Comparison of ENCODE assay signal across 27 cellular contexts in the genomic region with DNA sequence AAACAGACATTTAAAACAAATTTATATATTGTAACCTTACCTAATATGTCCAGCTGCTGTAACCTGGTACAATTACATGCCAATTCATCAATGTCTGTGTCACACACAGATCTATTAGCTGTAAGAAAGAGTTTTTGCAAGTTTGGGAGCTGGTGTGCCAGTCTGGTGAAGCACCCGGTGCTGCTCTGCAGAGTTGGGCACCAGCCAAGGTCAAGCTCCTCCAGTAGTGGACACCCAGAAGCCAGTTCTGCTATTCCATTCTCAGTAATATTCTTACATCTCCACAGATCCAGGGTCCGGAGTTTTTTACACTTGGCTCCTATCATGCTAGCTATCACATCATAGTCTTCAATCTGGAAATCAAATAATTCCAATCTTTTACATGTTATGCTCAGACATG. TPM values are rescaled to one million over a fixed set of nuclear protein-coding genes. Genes with fewer than 3 reads are reported as not detected.
"Had no signal": no experiment of that assay in that cellular context is flagged by ENCODE, and none has a peak within 500 bp of the region (broad histone marks: within the 10 kb centered on the region; RNA-seq: fewer than 3 reads in every experiment).

No MANE protein-coding gene starts in this region.

- H3K9me3 Mint-ChIP-seq: activated T-cell treated with anti-CD3 and anti-CD28 coated beads, Interleukin-2, amount 50 U/mL, for 4 hours; activated T-helper 2 cell treated with anti-CD3 and anti-CD28 coated beads, Interferon-gamma antibody, Interleukin-2, Interleukin-4, amounts not matched to agents 10 μg/mL and 5 μg/mL and 100 μg/mL, durations not matched to agents 14 hours and 24 hours and 36 hours; nephron; stimulated activated naive CD8-positive, alpha-beta T cell treated with anti-CD3 and anti-CD28 coated beads, Interleukin-15, Interleukin-2, amounts not matched to agents 100 ng/mL and 50 ng/mL, for 24 hours had no signal

- H3K4me3 Mint-ChIP-seq: activated naive CD8-positive, alpha-beta T cell; activated T-cell treated with anti-CD3 and anti-CD28 coated beads, Interleukin-2, amount 50 U/mL, for 4 hours; nephron; stimulated activated naive CD8-positive, alpha-beta T cell treated with anti-CD3 and anti-CD28 coated beads, Interleukin-15, Interleukin-2, amounts not matched to agents 100 ng/mL and 50 ng/mL, for 24 hours; T-helper 17 cell had no signal

- DNase-seq: activated CD4-positive, alpha-beta T cell treated with anti-CD3 and anti-CD28 coated beads for 4 hours; activated CD4-positive, alpha-beta T cell treated with anti-CD3 and anti-CD28 coated beads, Interleukin-2, amount 50 U/mL, for 48 hours; activated CD4-positive, CD25-positive, alpha-beta regulatory T cell; activated CD8-positive, alpha-beta memory T cell treated with anti-CD3 and anti-CD28 coated beads, Interleukin-2, amount 50 U/mL, for 48 hours; activated naive CD4-positive, alpha-beta T cell; activated T-cell treated with anti-CD3 and anti-CD28 coated beads, Interleukin-2, amount 50 U/mL, for 4 hours; cerebellar nuclear complex; gastrocnemius medialis; islet precursor cell; left colon; retina; stimulated activated CD4-positive, alpha-beta T cell treated with anti-CD3 and anti-CD28 coated beads, Interleukin-1b, Interleukin-23, amount 100 ng/mL, for 48 hours; SW 1271; T-helper 17 cell had no signal

- H3K27me3 ChIP-seq: breast epithelium, esophagus muscularis mucosa, gastrocnemius medialis, heart left ventricle, neutrophil, tibial nerve had no signal

- H3K4me1 Mint-ChIP-seq: nephron had no signal

- H3K27me3 Mint-ChIP-seq: activated naive CD8-positive, alpha-beta T cell; stimulated activated naive CD8-positive, alpha-beta T cell treated with anti-CD3 and anti-CD28 coated beads, Interleukin-15, Interleukin-2, amounts not matched to agents 100 ng/mL and 50 ng/mL, for 24 hours; T-helper 17 cell had no signal

- H3K27ac ChIP-seq: breast epithelium, coronary artery, esophagus muscularis mucosa, gastrocnemius medialis, heart left ventricle, neutrophil, tibial nerve had no signal

- ATAC-seq: activated T-cell treated with anti-CD3 and anti-CD28 coated beads, Interleukin-2, amount 50 U/mL, for 4 hours; gastrocnemius medialis; heart left ventricle; left colon; T-helper 17 cell had no signal

- H3K4me1 ChIP-seq: breast epithelium, esophagus muscularis mucosa, gastrocnemius medialis, heart left ventricle had no signal

- H3K27ac Mint-ChIP-seq: activated naive CD8-positive, alpha-beta T cell; activated T-helper 2 cell treated with anti-CD3 and anti-CD28 coated beads, Interferon-gamma antibody, Interleukin-2, Interleukin-4, amounts not matched to agents 10 μg/mL and 5 μg/mL and 100 μg/mL, durations not matched to agents 14 hours and 24 hours and 36 hours; nephron; stimulated activated naive CD8-positive, alpha-beta T cell treated with anti-CD3 and anti-CD28 coated beads, Interleukin-15, Interleukin-2, amounts not matched to agents 100 ng/mL and 50 ng/mL, for 24 hours had no signal

- H3K9me3 ChIP-seq: breast epithelium, esophagus muscularis mucosa, gastrocnemius medialis, neutrophil, tibial nerve had no signal

- H3K36me3 ChIP-seq: breast epithelium had no signal

- H3K4me3 ChIP-seq: breast epithelium, coronary artery, esophagus muscularis mucosa, gastrocnemius medialis, heart left ventricle, lung, tibial nerve had no signal

RNA-seq across cellular contexts. Expression of a gene that starts 41.0 kb away (rescaled TPM):
- total RNA-seq: activated CD8-positive, alpha-beta memory T cell treated with anti-CD3 and anti-CD28 coated beads for 36 hours; activated T-cell treated with anti-CD3 and anti-CD28 coated beads, Interleukin-2, amount 50 U/mL, for 4 hours; activated T-helper 2 cell treated with anti-CD3 and anti-CD28 coated beads, Interferon-gamma antibody, Interleukin-2, Interleukin-4, amounts not matched to agents 10 μg/mL and 5 μg/mL and 100 μg/mL, durations not matched to agents 14 hours and 24 hours and 36 hours; breast epithelium; esophagus muscularis mucosa; heart left ventricle; left colon; posterior vena cava; T-helper 17 cell had no signal
- polyA plus RNA-seq: lung had no signal
